ENCODE assay signal across 20 cellular contexts in genomic region chr10:98292976-98293375, GRCh38. TPM values are rescaled to one million over a fixed set of nuclear protein-coding genes. Genes with fewer than 3 reads are reported as not detected.
"Had no signal": no experiment of that assay in that cellular context is flagged by ENCODE, and none has a peak within 500 bp of the region (broad histone marks: within the 10 kb centered on the region; RNA-seq: fewer than 3 reads in every experiment).

No MANE protein-coding gene starts in this region.

- H3K36me3 ChIP-seq: gastroesophageal sphincter, heart left ventricle, upper lobe of left lung had no signal

- H3K4me3 ChIP-seq: gastroesophageal sphincter, heart left ventricle, upper lobe of left lung had no signal

- H3K27me3 ChIP-seq: gastroesophageal sphincter, heart left ventricle, upper lobe of left lung had no signal

- H3K4me1 Mint-ChIP-seq: activated CD4-positive, alpha-beta T cell treated with anti-CD3 and anti-CD28 coated beads, Interleukin-2, amount 10 ng/mL, durations not matched to agents 24 days and 14 days had no signal

- DNase-seq: activated CD4-positive, alpha-beta T cell treated with anti-CD3 and anti-CD28 coated beads, Interleukin-2, amount 10 ng/mL, durations not matched to agents 24 days and 14 days; activated CD4-positive, CD25-positive, alpha-beta regulatory T cell; activated CD8-positive, alpha-beta T cell treated with anti-CD3 and anti-CD28 coated beads for 36 hours; activated naive CD4-positive, alpha-beta T cell treated with anti-CD3 and anti-CD28 coated beads for 36 hours; activated T-cell treated with anti-CD3 and anti-CD28 coated beads, Interleukin-2, amount 50 U/mL, for 24 hours; anterior cingulate cortex; effector CD4-positive, alpha-beta T cell; mesenchymal stem cell; nucleus accumbens; retina; stimulated activated CD4-positive, alpha-beta T cell treated with anti-CD3 and anti-CD28 coated beads, Interleukin-2, amount 100 ng/mL, for 24 hours; T1000; upper lobe of left lung had no signal

- H3K36me3 Mint-ChIP-seq: brain had no signal

- H3K9me3 ChIP-seq: gastroesophageal sphincter, heart left ventricle, upper lobe of left lung had no signal

- H3K4me3 Mint-ChIP-seq: activated CD4-positive, alpha-beta T cell treated with anti-CD3 and anti-CD28 coated beads, Interleukin-2, amount 10 ng/mL, durations not matched to agents 24 days and 14 days; activated CD8-positive, alpha-beta T cell treated with anti-CD3 and anti-CD28 coated beads for 36 hours; activated naive CD4-positive, alpha-beta T cell treated with anti-CD3 and anti-CD28 coated beads for 36 hours; activated T-cell treated with anti-CD3 and anti-CD28 coated beads, Interleukin-2, amount 50 U/mL, for 24 hours; brain; central memory CD8-positive, alpha-beta T cell; stimulated activated naive CD8-positive, alpha-beta T cell treated with anti-CD3 and anti-CD28 coated beads, Interleukin-15, Interleukin-2, amounts not matched to agents 100 ng/mL and 50 ng/mL, for 24 hours had no signal

- H3K27ac Mint-ChIP-seq: activated CD4-positive, alpha-beta T cell treated with anti-CD3 and anti-CD28 coated beads, Interleukin-2, amount 10 ng/mL, durations not matched to agents 24 days and 14 days; activated CD8-positive, alpha-beta T cell treated with anti-CD3 and anti-CD28 coated beads for 36 hours; activated naive CD4-positive, alpha-beta T cell treated with anti-CD3 and anti-CD28 coated beads for 36 hours; activated T-cell treated with anti-CD3 and anti-CD28 coated beads, Interleukin-2, amount 50 U/mL, for 24 hours; stimulated activated naive CD8-positive, alpha-beta T cell treated with anti-CD3 and anti-CD28 coated beads, Interleukin-15, Interleukin-2, amounts not matched to agents 100 ng/mL and 50 ng/mL, for 24 hours had no signal

- H3K9me3 Mint-ChIP-seq: activated CD4-positive, alpha-beta T cell treated with anti-CD3 and anti-CD28 coated beads, Interleukin-2, amount 10 ng/mL, durations not matched to agents 24 days and 14 days; activated CD8-positive, alpha-beta T cell treated with anti-CD3 and anti-CD28 coated beads for 36 hours; activated naive CD4-positive, alpha-beta T cell treated with anti-CD3 and anti-CD28 coated beads for 36 hours; activated T-cell treated with anti-CD3 and anti-CD28 coated beads, Interleukin-2, amount 50 U/mL, for 24 hours; brain; central memory CD8-positive, alpha-beta T cell; nephron; stimulated activated naive CD8-positive, alpha-beta T cell treated with anti-CD3 and anti-CD28 coated beads, Interleukin-15, Interleukin-2, amounts not matched to agents 100 ng/mL and 50 ng/mL, for 24 hours had no signal

RNA-seq across cellular contexts. Expression of gene LOXL4, which starts 25.0 kb away (rescaled TPM):
- total RNA-seq: activated CD4-positive, alpha-beta T cell treated with anti-CD3 and anti-CD28 coated beads, Interleukin-2, amount 10 ng/mL, durations not matched to agents 24 days and 14 days; activated CD8-positive, alpha-beta T cell treated with anti-CD3 and anti-CD28 coated beads for 36 hours; activated naive CD4-positive, alpha-beta T cell treated with anti-CD3 and anti-CD28 coated beads for 36 hours; T-helper 1 cell treated with Interleukin-12 subunit alpha and Interleukin-12 subunit beta and Interleukin-4 antibody, amounts not matched to agents 30 ng/mL and 1 ng/mL, for 36 hours had no signal
